In genomic region chr14:105168496-105168978, GRCh38 we compare ENCODE assay signal across 8 cellular contexts. TPM values are rescaled to one million over a fixed set of nuclear protein-coding genes. Genes with fewer than 3 reads are reported as not detected.
DNase-seq lines count a peak whose midpoint lies in the region; ATAC-seq and TF ChIP-seq lines count a peak whose summit lies in the region.

Gene JAG2 (minus strand): TSS chr14:105168776. CDS start chr14:105168420, 356 bp downstream.

- CTCF ChIA-PET in RWPE1 (lab: Yijun Ruan, JAX), result interaction anchor here (8.3 kb wide), 1 partner anchor 79 kb away, joined by 99 read pairs; no protein-coding TSS in a partner anchor

- no peak for TF ChIP-seq CTCF in RWPE1 (conservative IDR thresholded peaks at IDR 0.05; ENCODE audit: low read depth)
- no peak for TF ChIP-seq CTCF in left ventricle myocardium inferior (IDR thresholded peaks at IDR 0.05; ENCODE audit: borderline replicate concordance)
- no peak for TF ChIP-seq CTCF in sigmoid colon (IDR thresholded peaks at IDR 0.05)

- H3K36me3 ChIP-seq in left ventricle myocardium inferior (no peaks in the 10 kb centered on the region), sigmoid colon (no peaks in the 10 kb centered on the region)

- intact Hi-C loops in left ventricle myocardium inferior (cut with micrococcal nuclease) (no loop called here), sigmoid colon (cut with DNase I) (loop anchor here (2.0 kb wide), 1 partner anchor 78 kb away; no protein-coding TSS in a partner anchor)

- TF ChIP-seq EP300 in sigmoid colon (IDR thresholded peaks at IDR 0.05), result no peak

- no peaks in the 10 kb centered on the region for H3K36me3 Mint-ChIP-seq in activated naive CD8-positive, alpha-beta T cell treated with anti-CD3 and anti-CD28 coated beads, Interleukin-2, amount 50 U/mL, for 24 hours (ENCODE audit: low read depth)

- TF ChIP-seq POLR2A in sigmoid colon (IDR thresholded peaks at IDR 0.05), result no peak

- peaks cover 19% of the 10 kb centered on the region for H3K27me3 Mint-ChIP-seq in activated naive CD8-positive, alpha-beta T cell treated with anti-CD3 and anti-CD28 coated beads, Interleukin-2, amount 50 U/mL, for 24 hours

- DNase-seq in activated CD4-positive, CD25-positive, alpha-beta regulatory T cell treated with anti-CD3 and anti-CD28 coated beads, Interleukin-2, amount 50 U/mL, for 16 hours (ENCODE audit: low read depth, low spot score), result peak; percentile 21
- DNase-seq in activated CD4-positive, CD25-positive, alpha-beta regulatory T cell treated with anti-CD3 and anti-CD28 coated beads, Interleukin-2, amount 50 U/mL, for 72 hours, result no peak
- DNase-seq in RWPE1 (ENCODE audit: low spot score), result peak; percentile 64
- DNase-seq in activated naive CD8-positive, alpha-beta T cell treated with anti-CD3 and anti-CD28 coated beads, Interleukin-2, amount 50 U/mL, for 24 hours, result peak; percentile 47
- peak; percentile 67 for DNase-seq in left ventricle myocardium inferior
- DNase-seq in sigmoid colon, result no peak

- no peaks in the 10 kb centered on the region for H3K9me3 Mint-ChIP-seq in activated naive CD8-positive, alpha-beta T cell treated with anti-CD3 and anti-CD28 coated beads, Interleukin-2, amount 50 U/mL, for 24 hours

- peaks cover 68% of the 10 kb centered on the region for H3K4me1 ChIP-seq in left ventricle myocardium inferior
- peaks cover 0 to 20% (median 17%) of the 10 kb centered on the region in 4 donors for H3K4me1 ChIP-seq in sigmoid colon

- H3K27me3 ChIP-seq in left ventricle myocardium inferior (ENCODE audit: low read depth) (peaks cover 36% of the 10 kb centered on the region), sigmoid colon (peaks cover 4 to 62% (median 37%) of the 10 kb centered on the region in 3 donors)

- H3K27ac ChIP-seq in RWPE1 (peak within 1 kb of the TSS; percentile 99), left ventricle myocardium inferior (replicated peaks) (peak within 1 kb of the TSS; percentile 87), sigmoid colon (peak within 1 kb of the TSS in 1 of 4 donors; percentile 27)

- H3K4me3 ChIP-seq in left ventricle myocardium inferior, result peak within 1 kb of the TSS; percentile 76
- peak within 1 kb of the TSS in 3 of 4 donors; percentile 38 to 49 (median 48) for H3K4me3 ChIP-seq in sigmoid colon

- peak; percentile 13 for ATAC-seq in activated naive CD8-positive, alpha-beta T cell treated with anti-CD3 and anti-CD28 coated beads, Interleukin-2, amount 50 U/mL, for 24 hours
- ATAC-seq in GM18870 (IDR thresholded peaks at IDR 0.05; ENCODE audit: unreplicated experiment) (no peak), HG03039 (IDR thresholded peaks at IDR 0.05; ENCODE audit: unreplicated experiment) (no peak)

- peak within 1 kb of the TSS; percentile 64 for H3K4me3 Mint-ChIP-seq in activated naive CD8-positive, alpha-beta T cell treated with anti-CD3 and anti-CD28 coated beads, Interleukin-2, amount 50 U/mL, for 24 hours

- 1% methylated on average over 84 of the region's 84 CpGs for WGBS in sigmoid colon, 2 donors

- H3K4me1 Mint-ChIP-seq in activated naive CD8-positive, alpha-beta T cell treated with anti-CD3 and anti-CD28 coated beads, Interleukin-2, amount 50 U/mL, for 24 hours, result peaks cover 3% of the 10 kb centered on the region

- H3K9me3 ChIP-seq in left ventricle myocardium inferior (replicated peaks) (no peaks in the 10 kb centered on the region), sigmoid colon (no peaks in the 10 kb centered on the region)

- no peak within 1 kb of the TSS for H3K27ac Mint-ChIP-seq in activated naive CD8-positive, alpha-beta T cell treated with anti-CD3 and anti-CD28 coated beads, Interleukin-2, amount 50 U/mL, for 24 hours

- POLR2A ChIA-PET in RWPE1 (lab: Yijun Ruan, JAX; ENCODE audit: low non-redundant PET), result interaction anchor here (1.3 kb wide), 1 partner anchor 78 kb away, joined by 4 read pairs; no protein-coding TSS in a partner anchor

RNA-seq across cellular contexts. Expression of gene JAG2, which starts in this region (rescaled TPM):
- total RNA-seq in left ventricle myocardium inferior, result 26.1 TPM
- total RNA-seq in sigmoid colon, result 1 to 10 TPM; 1.8 to 4.2 (median 3.5) TPM
- 10 to 100 TPM in 1 of 3 donors, 1 to 10 TPM in 1, under 1 TPM in 1; 0.60 to 12.3 (median 2.1) TPM for polyA plus RNA-seq in sigmoid colon

Comparison
In these comparisons a context has a peak if more than half of its experiments do, and no peak if none do; other contexts are left out.
1. DNase-seq: peak in activated CD4-positive, CD25-positive, alpha-beta regulatory T cell treated with anti-CD3 and anti-CD28 coated beads, Interleukin-2, amount 50 U/mL, for 16 hours (single experiment), RWPE1 (single experiment), activated naive CD8-positive, alpha-beta T cell treated with anti-CD3 and anti-CD28 coated beads, Interleukin-2, amount 50 U/mL, for 24 hours (single experiment) and left ventricle myocardium inferior (single experiment); none in activated CD4-positive, CD25-positive, alpha-beta regulatory T cell treated with anti-CD3 and anti-CD28 coated beads, Interleukin-2, amount 50 U/mL, for 72 hours (single experiment) and sigmoid colon (single experiment).